ENCODE assay signal across 18 cellular contexts in genomic region chr2:30303094-30303493, GRCh38.
DNase-seq lines count a peak whose midpoint lies in the region; ATAC-seq and TF ChIP-seq lines count a peak whose summit lies in the region.
"Had no signal": no experiment of that assay in that cellular context is flagged by ENCODE, and none has a peak within 500 bp of the region (broad histone marks: within the 10 kb centered on the region; RNA-seq: fewer than 3 reads in every experiment).

No MANE protein-coding gene starts in this region.

- no peak overlapping the region for H3K4me3 Mint-ChIP-seq in activated naive CD8-positive, alpha-beta T cell treated with anti-CD3 and anti-CD28 coated beads, Interleukin-2, amount 50 U/mL, for 24 hours
- H3K4me3 Mint-ChIP-seq in neural progenitor cell: no peak overlapping the region
- H3K4me3 Mint-ChIP-seq: HFFc6 had no signal

- peak overlapping the region; percentile 97 for H3K14ac ChIP-seq in IMR-90 (replicated peaks; ENCODE audit: low read depth, low read length)

- no peak overlapping the region for H2AFZ ChIP-seq in IMR-90 (replicated peaks; ENCODE audit: low read length, poor library complexity)
- no peak overlapping the region for H2AFZ ChIP-seq in neural progenitor cell (replicated peaks)

- peaks cover 44% of the 10 kb centered on the region for H3K4me1 Mint-ChIP-seq in activated naive CD8-positive, alpha-beta T cell treated with anti-CD3 and anti-CD28 coated beads, Interleukin-2, amount 50 U/mL, for 24 hours
- H3K4me1 Mint-ChIP-seq in neural progenitor cell: peaks cover 7% of the 10 kb centered on the region

- POLR2A ChIA-PET in IMR-90 (lab: Charles Lee; ENCODE audit: unreplicated experiment): interaction anchor here (1.0 to 1.4 kb wide), 3 partner anchors 67 to 362 kb away, joined by 3 to 4 read pairs (median 3); no protein-coding TSS in a partner anchor

- peaks cover 29% of the 10 kb centered on the region for H3K9me1 ChIP-seq in IMR-90 (ENCODE audit: insufficient read depth, low read length)

- H4K91ac ChIP-seq in IMR-90 (ENCODE audit: insufficient read depth, low read depth, low read length): peak overlapping the region; percentile 99

- H3K27me3 ChIP-seq in BLaER1: no peaks in the 10 kb centered on the region
- no peaks in the 10 kb centered on the region for H3K27me3 ChIP-seq in IMR-90 (ENCODE audit: control insufficient read depth, insufficient read depth, low read length)
- H3K27me3 ChIP-seq in neural progenitor cell: no peaks in the 10 kb centered on the region
- H3K27me3 ChIP-seq: Peyer's patch, SJSA1 had no signal

- H2AK9ac ChIP-seq in IMR-90 (replicated peaks; ENCODE audit: low read depth, low read length, poor library complexity): peak overlapping the region; percentile 12

- no peaks in the 10 kb centered on the region for H3K79me2 ChIP-seq in neural progenitor cell (ENCODE audit: low read depth)

- intact Hi-C loops in IMR-90 (cut with micrococcal nuclease): loop anchor here (5.0 kb wide), 2 partner anchors 104 to 389 kb away; no protein-coding TSS in a partner anchor

- H3K4me1 ChIP-seq in BLaER1: peaks cover 27% of the 10 kb centered on the region
- peaks cover 31% of the 10 kb centered on the region for H3K4me1 ChIP-seq in IMR-90 (ENCODE audit: control insufficient read depth, insufficient read depth, low read length)
- peaks cover 19% of the 10 kb centered on the region for H3K4me1 ChIP-seq in neural progenitor cell
- H3K4me1 ChIP-seq: Peyer's patch had no signal

- WGBS in IMR-90 (ENCODE audit: extremely low coverage in 2 of 2, insufficient read length in 1 of 2), 2 experiments: 97% methylated on average over 4 of the region's 11 CpGs; no CpG with 5 or more reads in 1 of the 2 experiments

- peak overlapping the region; percentile 99 for H3K4ac ChIP-seq in IMR-90 (ENCODE audit: low read depth, low read length)

- no TSS peak for BruUV-seq in IMR-90 (replicated peaks; lab: Mats Ljungman, UMichigan)

- dilution Hi-C loops in IMR-90 (cut with HindIII; ENCODE audit: low sequenced_read_pairs, unreplicated experiment): no loop called here

- H3K27ac ChIP-seq in BLaER1: no peak overlapping the region
- H3K27ac ChIP-seq in IMR-90 (ENCODE audit: insufficient read depth, low read length): peak overlapping the region; percentile 88
- no peak overlapping the region for H3K27ac ChIP-seq in neural progenitor cell
- H3K27ac ChIP-seq: C4-2B, Peyer's patch had no signal

- H3K27me3 Mint-ChIP-seq in activated naive CD8-positive, alpha-beta T cell treated with anti-CD3 and anti-CD28 coated beads, Interleukin-2, amount 50 U/mL, for 24 hours: no peaks in the 10 kb centered on the region
- no peaks in the 10 kb centered on the region for H3K27me3 Mint-ChIP-seq in neural progenitor cell (ENCODE audit: insufficient read depth, low read depth)

- no peak for DNase-seq in IMR-90
- DNase-seq in activated naive CD8-positive, alpha-beta T cell treated with anti-CD3 and anti-CD28 coated beads, Interleukin-2, amount 50 U/mL, for 24 hours: no peak
- no peak for DNase-seq in neural progenitor cell (ENCODE audit: low spot score)
- DNase-seq in stimulated activated CD4-positive, alpha-beta T cell treated with anti-CD3 and anti-CD28 coated beads, Interleukin-4, amount 100 ng/mL, for 4 hours: no peak
- DNase-seq in LoVo (ENCODE audit: low spot score): no peak
- DNase-seq in NCI-H345 (lab: John Stamatoyannopoulos, UW): no peak
- DNase-seq: DMS79; HFFc6; Kasumi-1; NCI-H1105; NCI-H1694; NCI-H510A; NCI-H748 treated with DMSO at 0.1 percent for 48 hours; NK-92 treated with Interleukin-12 subunit alpha and Interleukin-12 subunit beta, amount 100 ng/mL, for 24 hours; Peyer's patch had no signal

- in situ Hi-C loops in IMR-90 (cut with MboI; ENCODE audit: low sequenced_read_pairs): no loop called here

- peak overlapping the region; percentile 92 to 99; a peak in 3 of 4 replicates for H4K8ac ChIP-seq in IMR-90 (ENCODE audit: low read depth in 2 of 2, low read length in 2 of 2)

- peaks cover 4% of the 10 kb centered on the region for H3K9me3 Mint-ChIP-seq in activated naive CD8-positive, alpha-beta T cell treated with anti-CD3 and anti-CD28 coated beads, Interleukin-2, amount 50 U/mL, for 24 hours
- H3K9me3 Mint-ChIP-seq in neural progenitor cell: no peaks in the 10 kb centered on the region
- H3K9me3 Mint-ChIP-seq: HFFc6 had no signal

- no peak overlapping the region for H3K56ac ChIP-seq in IMR-90 (ENCODE audit: extremely low read depth, insufficient read depth, low read length)

- TF ChIP-seq CTCF in IMR-90 (conservative IDR thresholded peaks at IDR 0.05; ENCODE audit: low read depth, low read length) (no peak), neural progenitor cell (IDR thresholded peaks at IDR 0.05) (no peak)

- H4K20me1 ChIP-seq in BLaER1: no peaks in the 10 kb centered on the region
- H4K20me1 ChIP-seq in IMR-90 (ENCODE audit: insufficient read depth, low read length): no peaks in the 10 kb centered on the region
- no peaks in the 10 kb centered on the region for H4K20me1 ChIP-seq in neural progenitor cell (ENCODE audit: low read depth)

- H3K36me3 ChIP-seq in BLaER1 (no peaks in the 10 kb centered on the region), IMR-90 (ENCODE audit: control insufficient read depth, insufficient read depth, low read length) (no peaks in the 10 kb centered on the region), neural progenitor cell (no peaks in the 10 kb centered on the region)
- H3K36me3 ChIP-seq: Peyer's patch, SJSA1 had no signal

- no peak for TF ChIP-seq RAD21 in IMR-90 (IDR thresholded peaks at IDR 0.05; ENCODE audit: low read length)

- peak overlapping the region; percentile 99; the same call in 2 of the 3 replicates for H2BK15ac ChIP-seq in IMR-90 (ENCODE audit: low read depth, low read length)

- H3K9ac ChIP-seq in BLaER1: no peak overlapping the region
- no peak overlapping the region for H3K9ac ChIP-seq in IMR-90 (ENCODE audit: low read depth, low read length)
- no peak overlapping the region for H3K9ac ChIP-seq in neural progenitor cell

- peak overlapping the region; percentile 100 for H2BK120ac ChIP-seq in IMR-90 (ENCODE audit: low read depth, low read length)

- TF ChIP-seq POLR2A in IMR-90 (IDR thresholded peaks at IDR 0.05; ENCODE audit: low read depth, low read length): no peak

- peak overlapping the region; percentile 94 for H2AK5ac ChIP-seq in IMR-90 (ENCODE audit: low read depth, low read length)

- H2BK5ac ChIP-seq in IMR-90 (ENCODE audit: low read depth, low read length, poor library complexity, severe bottlenecking): peak overlapping the region; percentile 96

- H3F3A ChIP-seq in neural progenitor cell (ENCODE audit: low read depth): no peaks in the 10 kb centered on the region

- peak overlapping the region; percentile 98 for H3K23ac ChIP-seq in IMR-90 (ENCODE audit: low read depth, low read length)

- H4K5ac ChIP-seq in IMR-90 (ENCODE audit: low read depth, low read length): peak overlapping the region; percentile 77

- H3K9me3 ChIP-seq in BLaER1 (no peaks in the 10 kb centered on the region), IMR-90 (ENCODE audit: control insufficient read depth, insufficient read depth, low read length) (no peaks in the 10 kb centered on the region), neural progenitor cell (ENCODE audit: low read depth) (no peaks in the 10 kb centered on the region)
- H3K9me3 ChIP-seq: Peyer's patch, SJSA1 had no signal

- peak overlapping the region; percentile 99 for H2BK20ac ChIP-seq in IMR-90 (ENCODE audit: low read depth, low read length)

- peak overlapping the region; percentile 67 for H3K27ac Mint-ChIP-seq in activated naive CD8-positive, alpha-beta T cell treated with anti-CD3 and anti-CD28 coated beads, Interleukin-2, amount 50 U/mL, for 24 hours
- H3K27ac Mint-ChIP-seq in neural progenitor cell: peak overlapping the region; percentile 87
- H3K27ac Mint-ChIP-seq: HFFc6 had no signal

- H3K18ac ChIP-seq in IMR-90 (ENCODE audit: low read depth, low read length): peak overlapping the region; percentile 88

- peaks cover 5 to 41% of the 10 kb centered on the region in 2 experiments; a peak in 3 of 4 replicates for H3K79me1 ChIP-seq in IMR-90 (ENCODE audit: low read depth in 1 of 2, low read length in 2 of 2)

- ATAC-seq in IMR-90 (ENCODE audit: low read depth): no peak
- ATAC-seq in activated naive CD8-positive, alpha-beta T cell treated with anti-CD3 and anti-CD28 coated beads, Interleukin-2, amount 50 U/mL, for 24 hours: no peak

- H3K4me2 ChIP-seq in BLaER1: peak overlapping the region; percentile 89
- H3K4me2 ChIP-seq in IMR-90 (ENCODE audit: low read depth, low read length): no peak overlapping the region
- no peak overlapping the region for H3K4me2 ChIP-seq in neural progenitor cell

- CTCF ChIA-PET in IMR-90 (lab: Yijun Ruan, JAX): interaction anchor here (1.0 kb wide), 1 partner anchor 15 kb away, joined by 3 read pairs; no protein-coding TSS in a partner anchor

- peaks cover 3% of the 10 kb centered on the region for H3K36me3 Mint-ChIP-seq in activated naive CD8-positive, alpha-beta T cell treated with anti-CD3 and anti-CD28 coated beads, Interleukin-2, amount 50 U/mL, for 24 hours (ENCODE audit: low read depth)
- no peaks in the 10 kb centered on the region for H3K36me3 Mint-ChIP-seq in neural progenitor cell

- no peak overlapping the region for H3K4me3 ChIP-seq in BLaER1
- H3K4me3 ChIP-seq in IMR-90 (ENCODE audit: insufficient read depth, low read depth, low read length): no peak overlapping the region
- no peak overlapping the region for H3K4me3 ChIP-seq in neural progenitor cell
- H3K4me3 ChIP-seq: Peyer's patch, SJSA1 had no signal

TF ChIP-seq in IMR-90, 13 proteins besides CTCF, POLR2A, EP300 and RAD21:
- TF ChIP-seq NFE2L2 (IDR thresholded peaks at IDR 0.05; ENCODE audit: low read depth, low read length): no peak
